In genomic region chr1:111604931-111605330, GRCh38 we compare ENCODE assay signal across 1 cellular context.
TF ChIP-seq lines count a peak whose summit lies in the region.

No MANE protein-coding gene starts in this region.

TF ChIP-seq in GM23338, 12 proteins besides CTCF, POLR2A, EP300 and RAD21 (continued from another document):
- TF ChIP-seq REST (IDR thresholded peaks at IDR 0.05; ENCODE audit: unreplicated experiment): no peak
